ENCODE assay signal across 1 cellular context in the genomic region with DNA sequence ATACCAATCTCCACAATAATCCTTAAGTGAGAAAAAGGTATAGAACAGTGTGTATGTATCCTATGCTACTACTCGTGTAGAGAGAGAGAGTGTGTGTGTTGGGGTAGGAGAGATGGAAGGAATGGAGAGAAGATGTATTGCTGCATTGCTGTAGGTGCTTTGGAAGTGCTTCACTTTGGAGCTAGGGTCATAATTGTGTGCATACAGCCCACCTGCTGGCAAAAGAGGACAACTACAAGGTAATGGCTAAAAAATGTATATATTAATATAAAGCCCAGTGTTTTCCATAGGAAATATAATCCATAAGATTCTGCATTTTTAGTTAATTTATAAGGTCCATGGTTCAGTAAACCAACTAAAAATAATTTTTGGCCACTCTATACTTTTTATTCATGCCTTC.
TF ChIP-seq lines count a peak whose summit lies in the region.

No MANE protein-coding gene starts in this region.

TF ChIP-seq in K562, 482 proteins besides CTCF, POLR2A, EP300 and RAD21 (continued from another document):
- TF ChIP-seq, protein P1, sequence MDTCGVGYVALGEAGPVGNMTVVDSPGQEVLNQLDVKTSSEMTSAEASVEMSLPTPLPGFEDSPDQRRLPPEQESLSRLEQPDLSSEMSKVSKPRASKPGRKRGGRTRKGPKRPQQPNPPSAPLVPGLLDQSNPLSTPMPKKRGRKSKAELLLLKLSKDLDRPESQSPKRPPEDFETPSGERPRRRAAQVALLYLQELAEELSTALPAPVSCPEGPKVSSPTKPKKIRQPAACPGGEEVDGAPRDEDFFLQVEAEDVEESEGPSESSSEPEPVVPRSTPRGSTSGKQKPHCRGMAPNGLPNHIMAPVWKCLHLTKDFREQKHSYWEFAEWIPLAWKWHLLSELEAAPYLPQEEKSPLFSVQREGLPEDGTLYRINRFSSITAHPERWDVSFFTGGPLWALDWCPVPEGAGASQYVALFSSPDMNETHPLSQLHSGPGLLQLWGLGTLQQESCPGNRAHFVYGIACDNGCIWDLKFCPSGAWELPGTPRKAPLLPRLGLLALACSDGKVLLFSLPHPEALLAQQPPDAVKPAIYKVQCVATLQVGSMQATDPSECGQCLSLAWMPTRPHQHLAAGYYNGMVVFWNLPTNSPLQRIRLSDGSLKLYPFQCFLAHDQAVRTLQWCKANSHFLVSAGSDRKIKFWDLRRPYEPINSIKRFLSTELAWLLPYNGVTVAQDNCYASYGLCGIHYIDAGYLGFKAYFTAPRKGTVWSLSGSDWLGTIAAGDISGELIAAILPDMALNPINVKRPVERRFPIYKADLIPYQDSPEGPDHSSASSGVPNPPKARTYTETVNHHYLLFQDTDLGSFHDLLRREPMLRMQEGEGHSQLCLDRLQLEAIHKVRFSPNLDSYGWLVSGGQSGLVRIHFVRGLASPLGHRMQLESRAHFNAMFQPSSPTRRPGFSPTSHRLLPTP (IDR thresholded peaks at IDR 0.05; ENCODE audit: borderline replicate concordance, extremely low read depth, insufficient read length) = no peak
- TF ChIP-seq FOSL1 (tag; conservative IDR thresholded peaks at IDR 0.05) = no peak
- no peak for TF ChIP-seq ZNF324 (CRISPR knock-in tag; IDR thresholded peaks at IDR 0.05)
- no peak for TF ChIP-seq ERF (CRISPR knock-in tag; IDR thresholded peaks at IDR 0.05)
- TF ChIP-seq DEAF1 (CRISPR knock-in tag; IDR thresholded peaks at IDR 0.05) = peak; percentile 35; the same call in 1 of the 2 replicates
- no peak for TF ChIP-seq CBFA2T2 (conservative IDR thresholded peaks at IDR 0.05)
- no peak for TF ChIP-seq NCOA2 (IDR thresholded peaks at IDR 0.05; ENCODE audit: partially characterized antibody in 2 of 2)
- TF ChIP-seq HDGF (IDR thresholded peaks at IDR 0.05) = no peak
- no peak for TF ChIP-seq MED1 (CRISPR knock-in tag; IDR thresholded peaks at IDR 0.05; ENCODE audit: borderline replicate concordance)
- no peak for TF ChIP-seq MEF2D (tag; conservative IDR thresholded peaks at IDR 0.05; ENCODE audit: low read depth)
- no peak for TF ChIP-seq GATA2 (CRISPR knock-in tag; IDR thresholded peaks at IDR 0.05)
- TF ChIP-seq TOE1 (IDR thresholded peaks at IDR 0.05; ENCODE audit: borderline replicate concordance) = no peak
- TF ChIP-seq TOE1 (CRISPR knock-in tag; IDR thresholded peaks at IDR 0.05; ENCODE audit: borderline replicate concordance, low read depth) = 0 out of 2 replicates have a peak, but pooled peaks have one; percentile 52
